Comparison of ENCODE assay signal across 16 cellular contexts in the genomic region with DNA sequence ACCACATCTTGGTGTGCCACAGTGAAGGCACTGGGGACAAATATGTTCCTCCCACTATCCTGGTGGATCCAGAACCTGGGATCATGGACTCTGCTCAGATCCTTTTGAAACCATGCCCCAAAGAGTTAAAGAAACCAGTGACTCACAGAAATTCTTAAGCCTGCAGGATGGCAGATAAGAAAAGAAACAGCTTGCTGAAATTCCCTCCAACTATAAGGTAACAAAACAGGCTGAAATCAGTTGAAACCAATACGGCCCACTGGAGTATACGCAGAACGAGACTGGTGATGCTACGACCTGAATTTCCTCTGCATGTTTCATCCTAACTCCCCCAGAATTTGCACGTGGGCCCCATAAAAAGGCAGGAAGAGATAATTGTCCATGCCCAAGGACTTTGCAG.
DNase-seq lines count a peak whose midpoint lies in the region; ATAC-seq and TF ChIP-seq lines count a peak whose summit lies in the region.
"Had no signal": no experiment of that assay in that cellular context is flagged by ENCODE, and none has a peak within 500 bp of the region (broad histone marks: within the 10 kb centered on the region; RNA-seq: fewer than 3 reads in every experiment).

No MANE protein-coding gene starts in this region.

- peaks cover 16% of the 10 kb centered on the region for H3F3A ChIP-seq in GM23248 (ENCODE audit: insufficient read depth)

- in situ Hi-C loops in GM23248 (cut with MboI): no loop called here

- H3K27ac Mint-ChIP-seq in activated naive CD8-positive, alpha-beta T cell treated with anti-CD3 and anti-CD28 coated beads, Interleukin-2, amount 50 U/mL, for 24 hours: no peak overlapping the region
- no peak overlapping the region for H3K27ac Mint-ChIP-seq in activated CD8-positive, alpha-beta T cell treated with anti-CD3 and anti-CD28 coated beads for 36 hours
- H3K27ac Mint-ChIP-seq: activated CD4-positive, alpha-beta T cell treated with anti-CD3 and anti-CD28 coated beads, Interleukin-2, amount 10 ng/mL, durations not matched to agents 7 days and 5 days; T-cell had no signal

- H3K36me3 ChIP-seq in GM23248 (ENCODE audit: low read depth) (no peaks in the 10 kb centered on the region), adipocyte (ENCODE audit: control insufficient read depth, insufficient read depth, low read length, severe bottlenecking) (no peaks in the 10 kb centered on the region)
- H3K36me3 ChIP-seq: ovary had no signal

- no peaks in the 10 kb centered on the region for H3K9me3 Mint-ChIP-seq in activated naive CD8-positive, alpha-beta T cell treated with anti-CD3 and anti-CD28 coated beads, Interleukin-2, amount 50 U/mL, for 24 hours
- H3K9me3 Mint-ChIP-seq in activated CD8-positive, alpha-beta T cell treated with anti-CD3 and anti-CD28 coated beads for 36 hours: no peaks in the 10 kb centered on the region
- H3K9me3 Mint-ChIP-seq: activated CD4-positive, alpha-beta T cell treated with anti-CD3 and anti-CD28 coated beads, Interleukin-2, amount 10 ng/mL, durations not matched to agents 7 days and 5 days had no signal

- ATAC-seq in activated naive CD8-positive, alpha-beta T cell treated with anti-CD3 and anti-CD28 coated beads, Interleukin-2, amount 50 U/mL, for 24 hours: no peak
- ATAC-seq in activated CD8-positive, alpha-beta T cell treated with anti-CD3 and anti-CD28 coated beads for 36 hours: no peak
- ATAC-seq: T-cell had no signal

- no peak overlapping the region for H3K4me3 Mint-ChIP-seq in activated naive CD8-positive, alpha-beta T cell treated with anti-CD3 and anti-CD28 coated beads, Interleukin-2, amount 50 U/mL, for 24 hours
- H3K4me3 Mint-ChIP-seq in activated CD8-positive, alpha-beta T cell treated with anti-CD3 and anti-CD28 coated beads for 36 hours: no peak overlapping the region
- H3K4me3 Mint-ChIP-seq: activated CD4-positive, alpha-beta T cell treated with anti-CD3 and anti-CD28 coated beads, Interleukin-2, amount 10 ng/mL, durations not matched to agents 7 days and 5 days; T-cell had no signal

- 0 out of 2 replicates have a peak overlapping the region, but pooled peaks have one; percentile 38 for H2AFZ ChIP-seq in GM23248

- no peaks in the 10 kb centered on the region for H4K20me1 ChIP-seq in GM23248 (ENCODE audit: insufficient read depth)

- TF ChIP-seq CTCF in fibroblast of the aortic adventitia (IDR thresholded peaks at IDR 0.05; ENCODE audit: insufficient read depth, low read length): no peak
- TF ChIP-seq CTCF in activated CD8-positive, alpha-beta T cell treated with anti-CD3 and anti-CD28 coated beads for 36 hours (IDR thresholded peaks at IDR 0.05): no peak

- intact Hi-C loops in activated CD8-positive, alpha-beta T cell treated with anti-CD3 and anti-CD28 coated beads for 36 hours (cut with micrococcal nuclease): loop anchor here (5.0 kb wide), 1 partner anchor 475 kb away; no protein-coding TSS in a partner anchor

- CTCF ChIA-PET in activated CD8-positive, alpha-beta T cell treated with anti-CD3 and anti-CD28 coated beads for 36 hours (lab: Charles Lee): no interaction called here

- 47 to 51% methylated on average over 5 of the region's 5 CpGs for WGBS in GM23248 (ENCODE audit: low coverage in 1 of 2, low lambda C conversion rate in 2 of 2, missing lambda C conversion rate in 2 of 2), 2 experiments

- POLR2A ChIA-PET in activated CD8-positive, alpha-beta T cell treated with anti-CD3 and anti-CD28 coated beads for 36 hours (lab: Charles Lee): no interaction called here

- peak overlapping the region; percentile 55 for H3K4me2 ChIP-seq in GM23248 (ENCODE audit: unreplicated experiment)

- H3K4me3 ChIP-seq in GM23248 (no peak overlapping the region), adipocyte (ENCODE audit: low read length) (no peak overlapping the region), fibroblast of the aortic adventitia (ENCODE audit: low read depth, low read length) (peak overlapping the region; percentile 3)
- H3K4me3 ChIP-seq: ovary had no signal

- H3K4me1 ChIP-seq in GM23248 (ENCODE audit: insufficient read depth) (peaks cover 23% of the 10 kb centered on the region), adipocyte (ENCODE audit: control insufficient read depth, insufficient read depth, low read length) (peaks cover 10% of the 10 kb centered on the region)

- H3K27me3 Mint-ChIP-seq in activated naive CD8-positive, alpha-beta T cell treated with anti-CD3 and anti-CD28 coated beads, Interleukin-2, amount 50 U/mL, for 24 hours: peaks cover 8% of the 10 kb centered on the region
- peaks cover 17% of the 10 kb centered on the region for H3K27me3 Mint-ChIP-seq in activated CD8-positive, alpha-beta T cell treated with anti-CD3 and anti-CD28 coated beads for 36 hours
- H3K27me3 Mint-ChIP-seq: activated CD4-positive, alpha-beta T cell treated with anti-CD3 and anti-CD28 coated beads, Interleukin-2, amount 10 ng/mL, durations not matched to agents 7 days and 5 days had no signal

- peak overlapping the region; percentile 59 for H3K27ac ChIP-seq in GM23248
- H3K27ac ChIP-seq: epithelial cell of prostate, ovary had no signal

- no peaks in the 10 kb centered on the region for H3K36me3 Mint-ChIP-seq in activated naive CD8-positive, alpha-beta T cell treated with anti-CD3 and anti-CD28 coated beads, Interleukin-2, amount 50 U/mL, for 24 hours (ENCODE audit: low read depth)
- no peaks in the 10 kb centered on the region for H3K36me3 Mint-ChIP-seq in activated CD8-positive, alpha-beta T cell treated with anti-CD3 and anti-CD28 coated beads for 36 hours (ENCODE audit: low read depth)
- H3K36me3 Mint-ChIP-seq: T-cell had no signal

- H3K27me3 ChIP-seq in GM23248 (replicated peaks; ENCODE audit: insufficient read depth) (peaks cover 10% of the 10 kb centered on the region; the same call in 1 of the 2 replicates), adipocyte (replicated peaks; ENCODE audit: control insufficient read depth, insufficient read depth, low read length) (no peaks in the 10 kb centered on the region)
- H3K27me3 ChIP-seq: ovary had no signal

- no peaks in the 10 kb centered on the region for H3K9me3 ChIP-seq in GM23248 (ENCODE audit: low read depth)
- H3K9me3 ChIP-seq in adipocyte (ENCODE audit: control insufficient read depth, low read length): no peaks in the 10 kb centered on the region
- H3K9me3 ChIP-seq: ovary had no signal

- no peaks in the 10 kb centered on the region for H3K4me1 Mint-ChIP-seq in activated naive CD8-positive, alpha-beta T cell treated with anti-CD3 and anti-CD28 coated beads, Interleukin-2, amount 50 U/mL, for 24 hours
- H3K4me1 Mint-ChIP-seq in activated CD8-positive, alpha-beta T cell treated with anti-CD3 and anti-CD28 coated beads for 36 hours (ENCODE audit: low read depth): no peaks in the 10 kb centered on the region
- H3K4me1 Mint-ChIP-seq: activated CD4-positive, alpha-beta T cell treated with anti-CD3 and anti-CD28 coated beads, Interleukin-2, amount 10 ng/mL, durations not matched to agents 7 days and 5 days; T-cell had no signal

- DNase-seq in GM23248 (peak; percentile 50), adipocyte (ENCODE audit: low read depth) (peak; percentile 37), fibroblast of the aortic adventitia (ENCODE audit: low read depth) (peak; percentile 82), renal cortical epithelial cell (ENCODE audit: low read depth) (peak; percentile 50), NCI-H774 (lab: John Stamatoyannopoulos, UW) (no peak)
- DNase-seq in activated naive CD8-positive, alpha-beta T cell treated with anti-CD3 and anti-CD28 coated beads, Interleukin-2, amount 50 U/mL, for 24 hours: no peak
- no peak for DNase-seq in activated CD8-positive, alpha-beta T cell treated with anti-CD3 and anti-CD28 coated beads for 36 hours
- DNase-seq: activated CD4-positive, alpha-beta T cell treated with anti-CD3 and anti-CD28 coated beads, Interleukin-2, amount 10 ng/mL, durations not matched to agents 7 days and 5 days; AML-193; cortex of kidney; MM.1S; NCI-H1930; ovary; stimulated activated CD4-positive, alpha-beta T cell treated with anti-CD3 and anti-CD28 coated beads, Interleukin-2, amount 100 ng/mL, for 24 hours; T-cell had no signal

- peak overlapping the region; percentile 42; the same call in 1 of the 2 replicates for H3K9ac ChIP-seq in GM23248
- no peak overlapping the region for H3K9ac ChIP-seq in adipocyte (ENCODE audit: low read length)

- H3K79me2 ChIP-seq in GM23248 (ENCODE audit: insufficient read depth): no peaks in the 10 kb centered on the region

- no peaks in the 10 kb centered on the region for H3K9me2 ChIP-seq in GM23248 (ENCODE audit: insufficient read depth)

Comparison
In these comparisons a context has a peak if more than half of its experiments do, and no peak if none do; other contexts are left out.
1. DNase-seq: peak in GM23248 (single experiment), adipocyte (single experiment), fibroblast of the aortic adventitia (single experiment) and renal cortical epithelial cell (single experiment); none in activated naive CD8-positive, alpha-beta T cell treated with anti-CD3 and anti-CD28 coated beads, Interleukin-2, amount 50 U/mL, for 24 hours (single experiment), activated CD8-positive, alpha-beta T cell treated with anti-CD3 and anti-CD28 coated beads for 36 hours (single experiment) and NCI-H774 (single experiment).